Comparison of ENCODE assay signal across 8 cellular contexts in genomic region chr12:22333186-22333745, GRCh38. TPM values are rescaled to one million over a fixed set of nuclear protein-coding genes. Genes with fewer than 3 reads are reported as not detected.
A peak's percentile ranks its signal among the peaks of the same experiment; 100 is the strongest.
DNase-seq lines count a peak whose midpoint lies in the region; ATAC-seq and TF ChIP-seq lines count a peak whose summit lies in the region.

No MANE protein-coding gene starts in this region.

- DNase-seq in NCI-H69 (lab: John Stamatoyannopoulos, UW) = peak; percentile 25
- no peak for DNase-seq in endothelial cell (ENCODE audit: low spot score)
- DNase-seq in GM10248 (ENCODE audit: extremely low spot score) = no peak
- no peak for DNase-seq in stimulated activated CD4-positive, alpha-beta T cell treated with anti-CD3 and anti-CD28 coated beads, Interleukin-4, amount 100 ng/mL, for 4 hours
- no peak for DNase-seq in midbrain (lab: John Stamatoyannopoulos, UW)

- peak overlapping the region; percentile 47 for H3K27ac ChIP-seq in C4-2B

- CTCF ChIA-PET in GM10248 (lab: Yijun Ruan, JAX) = no interaction called here

- no peaks in the 10 kb centered on the region for H3K36me3 Mint-ChIP-seq in endothelial cell (ENCODE audit: low read depth, unreplicated experiment)

- peaks cover 15% of the 10 kb centered on the region for H3K4me1 Mint-ChIP-seq in endothelial cell (ENCODE audit: unreplicated experiment)

- H3K4me3 ChIP-seq in neuron (ENCODE audit: low read length) = peak overlapping the region; percentile 82

- peaks cover 4% of the 10 kb centered on the region for H3K36me3 ChIP-seq in neuron (ENCODE audit: insufficient read depth, low read length)

- H3K9me3 ChIP-seq in neuron (ENCODE audit: low read length) = no peaks in the 10 kb centered on the region

- H3K27me3 ChIP-seq in neuron (ENCODE audit: insufficient read depth, low read length) = no peaks in the 10 kb centered on the region

- peaks cover 8% of the 10 kb centered on the region for H3K27me3 Mint-ChIP-seq in endothelial cell (ENCODE audit: unreplicated experiment)

- ATAC-seq in HG03045 (IDR thresholded peaks at IDR 0.05; ENCODE audit: unreplicated experiment) = no peak

- no peak for TF ChIP-seq CTCF in C4-2B (conservative IDR thresholded peaks at IDR 0.05)
- TF ChIP-seq CTCF in endothelial cell (IDR thresholded peaks at IDR 0.05; ENCODE audit: unreplicated experiment) = no peak
- no peak for TF ChIP-seq CTCF in GM10248 (IDR thresholded peaks at IDR 0.05; ENCODE audit: control extremely low read depth, extremely low read depth, low read depth, missing control alignments)

- H3K9me3 Mint-ChIP-seq in endothelial cell (ENCODE audit: unreplicated experiment) = no peaks in the 10 kb centered on the region

- POLR2A ChIA-PET in GM10248 (lab: Yijun Ruan, JAX) = no interaction called here

- H2AFZ ChIP-seq in neuron (ENCODE audit: low read depth, low read length) = peak overlapping the region; percentile 73

- peak overlapping the region; percentile 88 for H3K4me3 Mint-ChIP-seq in endothelial cell (ENCODE audit: unreplicated experiment)

- peaks cover 33% of the 10 kb centered on the region for H3K4me1 ChIP-seq in neuron (ENCODE audit: insufficient read depth, low read length)

- no peak overlapping the region for H3K27ac Mint-ChIP-seq in endothelial cell (ENCODE audit: unreplicated experiment)

RNA-seq across cellular contexts. Expression of gene ST8SIA1, which starts 1.2 kb away (rescaled TPM):
- 0.77 TPM for total RNA-seq in endothelial cell (ENCODE audit: unreplicated experiment)
